ENCODE assay signal across 25 cellular contexts in genomic region chr3:168870892-168871291, GRCh38.
DNase-seq lines count a peak whose midpoint lies in the region; ATAC-seq and TF ChIP-seq lines count a peak whose summit lies in the region.
"Had no signal": no experiment of that assay in that cellular context is flagged by ENCODE, and none has a peak within 500 bp of the region (broad histone marks: within the 10 kb centered on the region; RNA-seq: fewer than 3 reads in every experiment).

No MANE protein-coding gene starts in this region.

- in situ Hi-C loops in transverse colon (cut with MboI; ENCODE audit: low pct_ligation_motif_present in 1 of 4, low pct_unique_long_range_greater_than_20kb in 1 of 4, low sequenced_read_pairs in 3 of 4) = no loop called here

- H3K27ac ChIP-seq in stomach (peak overlapping the region in 2 of 5 donors; percentile 6 to 9), transverse colon (no peak overlapping the region)
- H3K27ac ChIP-seq: gastrocnemius medialis had no signal

- intact Hi-C loops in mucosa of descending colon (cut with DNase I, micrococcal nuclease) = no loop called here
- intact Hi-C loops in stomach (cut with DNase I; ENCODE audit: low total_unique reads) = no loop called here
- intact Hi-C loops in transverse colon (cut with DNase I; ENCODE audit: low total_unique reads) = no loop called here

- DNase-seq in Daoy (ENCODE audit: low read depth) (peak; percentile 6), LoVo (ENCODE audit: low spot score) (peak; percentile 44), epithelial cell of esophagus (ENCODE audit: low read depth) (peak; percentile 41), mucosa of descending colon (no peak), stomach (no peak), glomerular visceral epithelial cell (ENCODE audit: extremely low spot score) (no peak), transverse colon (no peak)
- DNase-seq: activated CD4-positive, alpha-beta T cell treated with anti-CD3 and anti-CD28 coated beads for 1 hour; activated naive CD4-positive, alpha-beta T cell treated with Interleukin-2 at 50 U/mL for 16 hours; activated T-cell treated with anti-CD3 and anti-CD28 coated beads, Interleukin-2, amount 50 U/mL, for 48 hours; amygdala; CD8-positive, alpha-beta T cell; central memory CD4-positive, alpha-beta T cell; EL; gastrocnemius medialis; MM.1S; NCI-H1436 treated with DMSO at 0.1 percent for 48 hours; NCI-H2171; NCI-H526 treated with DMSO at 0.1 percent for 48 hours; Right ventricle myocardium superior; stimulated activated CD4-positive, alpha-beta T cell treated with anti-CD3 and anti-CD28 coated beads, Interleukin-4, amount 100 ng/mL, for 1 hour; stimulated activated naive CD4-positive, alpha-beta T cell had no signal

- ATAC-seq in mucosa of descending colon (peak; percentile 93), HG03565 (IDR thresholded peaks at IDR 0.05; ENCODE audit: unreplicated experiment) (no peak)
- ATAC-seq: CD8-positive, alpha-beta T cell; gastrocnemius medialis; GM23338 had no signal

- TF ChIP-seq CTCF in epithelial cell of esophagus (IDR thresholded peaks at IDR 0.05; ENCODE audit: insufficient read depth, low read depth, low read length, missing control alignments) (no peak), mucosa of descending colon (IDR thresholded peaks at IDR 0.05) (no peak), stomach (IDR thresholded peaks at IDR 0.05) (no peak), transverse colon (IDR thresholded peaks at IDR 0.05) (no peak)

- H3K4me1 ChIP-seq in mucosa of descending colon (ENCODE audit: low read depth) = peaks cover 3% of the 10 kb centered on the region
- H3K4me1 ChIP-seq in stomach = peaks cover 0 to 49% (median 8%) of the 10 kb centered on the region in 4 donors
- H3K4me1 ChIP-seq in transverse colon = peaks cover 0 to 15% (median 7%) of the 10 kb centered on the region in 4 donors
- H3K4me1 ChIP-seq: gastrocnemius medialis had no signal

- no peak for TF ChIP-seq EP300 in stomach (IDR thresholded peaks at IDR 0.05)
- no peak for TF ChIP-seq EP300 in transverse colon (IDR thresholded peaks at IDR 0.05; ENCODE audit: low read depth)

- H3K9me3 ChIP-seq in mucosa of descending colon = no peaks in the 10 kb centered on the region
- no peaks in the 10 kb centered on the region for H3K9me3 ChIP-seq in stomach
- no peaks in the 10 kb centered on the region for H3K9me3 ChIP-seq in transverse colon
- H3K9me3 ChIP-seq: gastrocnemius medialis had no signal

- no peak overlapping the region for H3K4me3 ChIP-seq in epithelial cell of esophagus (ENCODE audit: low read length)
- H3K4me3 ChIP-seq in mucosa of descending colon = no peak overlapping the region
- no peak overlapping the region for H3K4me3 ChIP-seq in stomach
- no peak overlapping the region for H3K4me3 ChIP-seq in transverse colon
- H3K4me3 ChIP-seq: gastrocnemius medialis, GM23338, lung had no signal

- no peaks in the 10 kb centered on the region for H3K27me3 ChIP-seq in stomach
- H3K27me3 ChIP-seq in transverse colon = no peaks in the 10 kb centered on the region
- H3K27me3 ChIP-seq: gastrocnemius medialis had no signal

- H3K36me3 ChIP-seq in mucosa of descending colon (ENCODE audit: low read depth) (no peaks in the 10 kb centered on the region), stomach (no peaks in the 10 kb centered on the region), transverse colon (no peaks in the 10 kb centered on the region)
- H3K36me3 ChIP-seq: gastrocnemius medialis had no signal

- 37 to 63% (median 48%) methylated on average over 2 of the region's 2 CpGs for WGBS in stomach, 5 donors
- WGBS in transverse colon (ENCODE audit: low coverage in 1 of 2), 2 donors = 45 to 46% methylated on average over 2 of the region's 2 CpGs

- TF ChIP-seq POLR2A in stomach (IDR thresholded peaks at IDR 0.05) (no peak), transverse colon (IDR thresholded peaks at IDR 0.05) (no peak)

Comparison
In these comparisons a context has a peak if more than half of its experiments do, and no peak if none do; other contexts are left out.
1. DNase-seq: peak in Daoy (single experiment), LoVo (single experiment) and epithelial cell of esophagus (single experiment); none in mucosa of descending colon (0 of 3), stomach (single experiment), glomerular visceral epithelial cell (single experiment) and transverse colon (single experiment).